ENCODE assay signal across 8 cellular contexts in the genomic region with DNA sequence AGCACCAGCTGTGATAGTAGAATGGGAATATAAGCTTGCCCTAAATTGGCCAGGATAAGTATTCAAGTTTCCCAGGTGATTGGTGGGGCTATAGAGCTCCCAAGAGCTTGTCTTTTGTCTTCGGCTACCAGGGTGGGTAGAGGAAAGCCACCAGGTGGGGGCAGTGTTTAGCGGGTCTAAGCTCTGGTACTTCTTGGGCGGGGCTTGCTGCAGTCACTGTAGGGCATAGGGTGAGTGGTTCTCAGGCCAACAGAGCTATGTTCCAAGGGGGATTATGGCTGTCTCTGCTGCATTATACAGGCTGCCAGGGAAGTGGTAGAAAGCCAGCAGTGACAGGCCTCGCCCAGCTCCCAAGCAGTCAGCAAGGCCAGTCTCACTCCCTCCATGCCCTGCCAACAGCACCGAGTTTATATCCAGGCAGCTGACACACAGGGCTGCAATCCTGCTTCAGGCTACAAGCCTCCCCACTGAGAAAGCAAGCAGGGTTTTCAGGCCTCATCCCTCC.
DNase-seq lines count a peak whose midpoint lies in the region; ATAC-seq, FAIRE-seq and TF ChIP-seq lines count a peak whose summit lies in the region.

No MANE protein-coding gene starts in this region.

- H4K20me1 ChIP-seq in IMR-90 (ENCODE audit: insufficient read depth, low read length) (no peaks in the 10 kb centered on the region), GM12878 (ENCODE audit: control insufficient read depth, insufficient read depth) (no peaks in the 10 kb centered on the region)

- no peak overlapping the region for H3K56ac ChIP-seq in IMR-90 (ENCODE audit: extremely low read depth, insufficient read depth, low read length)

- no peak overlapping the region for H2BK15ac ChIP-seq in IMR-90 (ENCODE audit: low read depth, low read length)

- no peak overlapping the region for H2BK5ac ChIP-seq in IMR-90 (ENCODE audit: low read depth, low read length, poor library complexity, severe bottlenecking)

- TF ChIP-seq CTCF in IMR-90 (conservative IDR thresholded peaks at IDR 0.05; ENCODE audit: low read depth, low read length): peak; percentile 55
- peak; percentile 65 to 77 (median 75) for TF ChIP-seq CTCF in GM12878 (IDR thresholded peaks at IDR 0.05 in 2 of 3, conservative IDR thresholded peaks at IDR 0.05 in 1 of 3; ENCODE audit: control insufficient read depth in 2 of 3, extremely low read depth in 1 of 3, insufficient read depth in 1 of 3, low read depth in 3 of 3, low read length in 3 of 3)
- TF ChIP-seq CTCF in coronary artery (IDR thresholded peaks at IDR 0.05): no peak

- TF ChIP-seq EP300 in GM12878 (IDR thresholded peaks at IDR 0.05; ENCODE audit: borderline replicate concordance in 1 of 2, control insufficient read depth in 1 of 2, low read depth in 2 of 2, low read length in 2 of 2): no peak

- no peak overlapping the region for H4K91ac ChIP-seq in IMR-90 (ENCODE audit: insufficient read depth, low read depth, low read length)

- intact Hi-C loops in IMR-90 (cut with micrococcal nuclease) (loop anchor here (1.0 kb wide), 1 partner anchor 80 kb away; no protein-coding TSS in a partner anchor), GM12878 (cut with micrococcal nuclease; ENCODE audit: unreplicated experiment) (loop anchor here (1.0 to 5.0 kb wide), 2 partner anchors 80 to 135 kb away; no protein-coding TSS in a partner anchor)

- RAD21 ChIA-PET in GM12878 (lab: Charles Lee; ENCODE audit: unreplicated experiment): interaction anchor here (0.6 to 5.8 kb wide), 29 partner anchors 8 to 597 kb away, joined by 3 to 180 read pairs (median 4); no protein-coding TSS in a partner anchor

- no peak overlapping the region for H3K4me2 ChIP-seq in IMR-90 (ENCODE audit: low read depth, low read length)
- no peak overlapping the region for H3K4me2 ChIP-seq in GM12878 (ENCODE audit: control insufficient read depth, insufficient read depth)

- no peak overlapping the region for H2AK5ac ChIP-seq in IMR-90 (ENCODE audit: low read depth, low read length)

- H3K79me2 ChIP-seq in GM12878 (ENCODE audit: control insufficient read depth, insufficient read depth, low read length): no peaks in the 10 kb centered on the region

- BruUV-seq in IMR-90 (replicated peaks; lab: Mats Ljungman, UMichigan): no TSS peak
- BruUV-seq in GM12878 (replicated peaks; lab: Mats Ljungman, UMichigan): no TSS peak

- no peak overlapping the region for H2AK9ac ChIP-seq in IMR-90 (replicated peaks; ENCODE audit: low read depth, low read length, poor library complexity)

- dilution Hi-C loops in IMR-90 (cut with HindIII; ENCODE audit: low sequenced_read_pairs, unreplicated experiment): no loop called here

- TF ChIP-seq RAD21 in IMR-90 (IDR thresholded peaks at IDR 0.05; ENCODE audit: low read length): peak; percentile 49
- TF ChIP-seq RAD21 in GM12878 (IDR thresholded peaks at IDR 0.05; ENCODE audit: insufficient read depth, low read depth, low read length): peak; percentile 73

- no peak overlapping the region for H4K8ac ChIP-seq in IMR-90 (ENCODE audit: low read depth in 2 of 2, low read length in 2 of 2)

- no peak overlapping the region for H3K18ac ChIP-seq in IMR-90 (ENCODE audit: low read depth, low read length)

- H3K27ac ChIP-seq in IMR-90 (ENCODE audit: insufficient read depth, low read length) (no peak overlapping the region), GM12878 (ENCODE audit: control insufficient read depth, insufficient read depth) (no peak overlapping the region), coronary artery (no peak overlapping the region)

- ATAC-seq in GM21360 (IDR thresholded peaks at IDR 0.05; ENCODE audit: unreplicated experiment) (peak; percentile 84), IMR-90 (ENCODE audit: low read depth) (peak; percentile 91), GM12878 (peak; percentile 100)

- SMC1A ChIA-PET in GM12878 (lab: Charles Lee; ENCODE audit: uncharacterized antibody, unreplicated experiment): interaction anchor here (0.5 to 6.2 kb wide), 20 partner anchors 8 to 401 kb away, joined by 3 to 104 read pairs (median 4); no protein-coding TSS in a partner anchor

- H3K9ac ChIP-seq in IMR-90 (ENCODE audit: low read depth, low read length): no peak overlapping the region
- no peak overlapping the region for H3K9ac ChIP-seq in GM12878 (ENCODE audit: control insufficient read depth, insufficient read depth, low read length)

- peak; percentile 81 for FAIRE-seq in GM12878 (lab: Jason Lieb, UNC)

- H2AFZ ChIP-seq in IMR-90 (replicated peaks; ENCODE audit: low read length, poor library complexity): peak overlapping the region; percentile 23
- no peak overlapping the region for H2AFZ ChIP-seq in GM12878 (ENCODE audit: control insufficient read depth, low read depth, low read length)

- DNase-seq in DMS53 (lab: John Stamatoyannopoulos, UW) (peak; percentile 88), IMR-90 (peak; percentile 44), T-helper 2 cell (peak; percentile 9 to 68 (median 46)), GM12878 (ENCODE audit: low read depth, low spot score) (peak; percentile 8), inferior parietal cortex (ENCODE audit: extremely low spot score) (peak; percentile 58), coronary artery (ENCODE audit: low spot score) (no peak)
- peak; percentile 72 to 75 for DNase-seq in stimulated activated CD4-positive, alpha-beta T cell treated with anti-CD3 and anti-CD28 coated beads, Interleukin-2, amount 100 ng/mL, for 48 hours

- no peaks in the 10 kb centered on the region for H3K79me1 ChIP-seq in IMR-90 (ENCODE audit: low read depth in 1 of 2, low read length in 2 of 2)

- no peak overlapping the region for H2BK20ac ChIP-seq in IMR-90 (ENCODE audit: low read depth, low read length)

- no peaks in the 10 kb centered on the region for H3K36me3 ChIP-seq in IMR-90 (ENCODE audit: control insufficient read depth, insufficient read depth, low read length)
- no peaks in the 10 kb centered on the region for H3K36me3 ChIP-seq in GM12878 (ENCODE audit: control insufficient read depth in 2 of 2, insufficient read depth in 2 of 2, low read length in 1 of 2)

- H3K4me3 ChIP-seq in IMR-90 (ENCODE audit: insufficient read depth, low read depth, low read length) (no peak overlapping the region), GM12878 (no peak overlapping the region), coronary artery (no peak overlapping the region)

- no peak overlapping the region for H2BK120ac ChIP-seq in IMR-90 (ENCODE audit: low read depth, low read length)

- no peaks in the 10 kb centered on the region for H3K9me3 ChIP-seq in IMR-90 (ENCODE audit: control insufficient read depth, insufficient read depth, low read length)
- H3K9me3 ChIP-seq in GM12878 (replicated peaks; ENCODE audit: control insufficient read depth, insufficient read depth, low read length): no peaks in the 10 kb centered on the region

- no peaks in the 10 kb centered on the region for H3K9me1 ChIP-seq in IMR-90 (ENCODE audit: insufficient read depth, low read length)

- 37% methylated on average over 2 of the region's 5 CpGs; no CpG with 5 or more reads in 1 of the 2 experiments for WGBS in IMR-90 (ENCODE audit: extremely low coverage in 2 of 2, insufficient read length in 1 of 2), 2 experiments
- WGBS in GM12878 (ENCODE audit: insufficient coverage, insufficient replicate concordance, low lambda C conversion rate, missing lambda C conversion rate): 17% methylated on average over 5 of the region's 5 CpGs

- H3K14ac ChIP-seq in IMR-90 (replicated peaks; ENCODE audit: low read depth, low read length): no peak overlapping the region

- no peak overlapping the region for H3K4ac ChIP-seq in IMR-90 (ENCODE audit: low read depth, low read length)

- TF ChIP-seq POLR2A in IMR-90 (IDR thresholded peaks at IDR 0.05; ENCODE audit: low read depth, low read length) (no peak), GM12878 (IDR thresholded peaks at IDR 0.05; ENCODE audit: low read depth, low read length) (no peak)

- H4K5ac ChIP-seq in IMR-90 (ENCODE audit: low read depth, low read length): no peak overlapping the region

- H3K27me3 ChIP-seq in IMR-90 (ENCODE audit: control insufficient read depth, insufficient read depth, low read length) (peaks cover 2% of the 10 kb centered on the region; the same call in 1 of the 2 replicates), GM12878 (replicated peaks in 1 of 2; ENCODE audit: control insufficient read depth in 2 of 2, insufficient read depth in 2 of 2, low read length in 1 of 2) (no peaks in the 10 kb centered on the region; a peak in 1 of 4 replicates)

- CTCF ChIA-PET in IMR-90 (lab: Yijun Ruan, JAX) (interaction anchor here (0.6 to 1.8 kb wide), 3 partner anchors 9 to 79 kb away, joined by 3 to 11 read pairs (median 8); no protein-coding TSS in a partner anchor), GM12878 (lab: Yijun Ruan, JAX) (interaction anchor here (0.8 to 5.7 kb wide), 47 partner anchors 9 to 353 kb away, joined by 3 to 301 read pairs (median 4); partner anchors contain the start of gene ZNF862)

- in situ Hi-C loops in IMR-90 (cut with MboI; ENCODE audit: low sequenced_read_pairs) (loop anchor here (10.0 kb wide), 1 partner anchor 82 kb away; no protein-coding TSS in a partner anchor), GM12878 (cut with MboI) (loop anchor here (10.0 kb wide), 1 partner anchor 82 kb away; no protein-coding TSS in a partner anchor)

- no peak overlapping the region for H3K23ac ChIP-seq in IMR-90 (ENCODE audit: low read depth, low read length)

- POLR2A ChIA-PET in IMR-90 (lab: Charles Lee; ENCODE audit: unreplicated experiment): no interaction called here
- POLR2A ChIA-PET in GM12878 (lab: Charles Lee): interaction anchor here (0.5 to 1.2 kb wide), 4 partner anchors 73 to 411 kb away, joined by 3 to 5 read pairs (median 4); no protein-coding TSS in a partner anchor

- H3K4me1 ChIP-seq in IMR-90 (ENCODE audit: control insufficient read depth, insufficient read depth, low read length) (no peaks in the 10 kb centered on the region), GM12878 (ENCODE audit: control insufficient read depth, insufficient read depth, low read length) (no peaks in the 10 kb centered on the region)

TF ChIP-seq in IMR-90, 13 proteins besides CTCF, POLR2A, EP300 and RAD21:
- TF ChIP-seq SMC3 (IDR thresholded peaks at IDR 0.05; ENCODE audit: low read depth, low read length) (peak; percentile 46), RFX5 (IDR thresholded peaks at IDR 0.05; ENCODE audit: low read depth, low read length) (no peak)
TF ChIP-seq in IMR-90: peak in this region for 1.

TF ChIP-seq in GM12878, 131 proteins besides CTCF, POLR2A, EP300 and RAD21 (continues in another document):
- 0 out of 2 replicates have a peak, but pooled peaks have one; percentile 20 for TF ChIP-seq RUNX3 (IDR thresholded peaks at IDR 0.05; ENCODE audit: low read length)
